In genomic region chr18:63157293-63158011, GRCh38 we compare ENCODE assay signal across 8 cellular contexts.
DNase-seq lines count a peak whose midpoint lies in the region; ATAC-seq lines count a peak whose summit lies in the region.

No MANE protein-coding gene starts in this region.

- H3K4me3 ChIP-seq in effector memory CD4-positive, alpha-beta T cell (ENCODE audit: insufficient read depth, low read depth, low read length, poor library complexity, severe bottlenecking) = peak overlapping the region; percentile 27

- H3K9me3 ChIP-seq in effector memory CD4-positive, alpha-beta T cell (ENCODE audit: control insufficient read depth, low read length) = no peaks in the 10 kb centered on the region

- peak overlapping the region; percentile 98 for H3K27ac ChIP-seq in effector memory CD4-positive, alpha-beta T cell (ENCODE audit: insufficient read depth, low read length, poor library complexity, severe bottlenecking)

- H3K36me3 ChIP-seq in effector memory CD4-positive, alpha-beta T cell (ENCODE audit: control insufficient read depth, insufficient read depth, low read length) = no peaks in the 10 kb centered on the region

- no peaks in the 10 kb centered on the region for H3K27me3 ChIP-seq in effector memory CD4-positive, alpha-beta T cell (replicated peaks; ENCODE audit: control insufficient read depth, insufficient read depth, low read length, poor library complexity, severe bottlenecking)

- DNase-seq in DMS153 treated with DMSO at 0.1 percent for 48 hours (lab: John Stamatoyannopoulos, UW; ENCODE audit: unreplicated experiment) (peak; percentile 26), NCI-H526 treated with DMSO at 0.1 percent for 48 hours (lab: John Stamatoyannopoulos, UW) (peak; percentile 41), AG08395 (ENCODE audit: low spot score) (no peak), hypothalamus (lab: John Stamatoyannopoulos, UW) (no peak), DMS114 treated with DMSO at 0.1 percent for 48 hours (lab: John Stamatoyannopoulos, UW; ENCODE audit: unreplicated experiment) (no peak)
- DNase-seq in effector memory CD4-positive, alpha-beta T cell = no peak

- ATAC-seq in GM21447 (IDR thresholded peaks at IDR 0.05; ENCODE audit: unreplicated experiment) (peak; percentile 17), GM18520 (IDR thresholded peaks at IDR 0.05; ENCODE audit: unreplicated experiment) (no peak)

- H3K4me1 ChIP-seq in effector memory CD4-positive, alpha-beta T cell (ENCODE audit: control insufficient read depth, insufficient read depth, low read length, poor library complexity, severe bottlenecking) = peaks cover 89% of the 10 kb centered on the region

Comparison
In these comparisons a context has a peak if more than half of its experiments do, and no peak if none do; other contexts are left out.
1. DNase-seq: peak in DMS153 treated with DMSO at 0.1 percent for 48 hours (single experiment) and NCI-H526 treated with DMSO at 0.1 percent for 48 hours (single experiment); none in effector memory CD4-positive, alpha-beta T cell (0 of 3), AG08395 (single experiment), hypothalamus (0 of 51) and DMS114 treated with DMSO at 0.1 percent for 48 hours (single experiment).